ENCODE assay signal across 26 cellular contexts in genomic region chr6:154596701-154597100, GRCh38.
"Had no signal": no experiment of that assay in that cellular context is flagged by ENCODE, and none has a peak within 500 bp of the region (broad histone marks: within the 10 kb centered on the region; RNA-seq: fewer than 3 reads in every experiment).

No MANE protein-coding gene starts in this region.

- H3K4me1 Mint-ChIP-seq: activated CD4-positive, alpha-beta memory T cell treated with anti-CD3 and anti-CD28 coated beads, Interleukin-2, amount 10 ng/mL, durations not matched to agents 7 days and 5 days; activated CD4-positive, alpha-beta T cell treated with anti-CD3 and anti-CD28 coated beads, Interleukin-2, amount 10 ng/mL, durations not matched to agents 7 days and 5 days; activated T-helper 17 cell treated with anti-CD3 and anti-CD28 coated beads, Interleukin-2, amount 50 U/mL, for 72 hours; natural killer cell had no signal

- DNase-seq: activated CD4-positive, alpha-beta memory T cell treated with anti-CD3 and anti-CD28 coated beads, Interleukin-2, amount 10 ng/mL, durations not matched to agents 7 days and 5 days; activated CD4-positive, alpha-beta T cell treated with anti-CD3 and anti-CD28 coated beads, Interleukin-2, amount 10 ng/mL, durations not matched to agents 7 days and 5 days; activated CD4-positive, CD25-positive, alpha-beta regulatory T cell treated with anti-CD3 and anti-CD28 coated beads, Interleukin-2, amount 50 U/mL, for 72 hours; activated T-cell treated with anti-CD3 and anti-CD28 coated beads, Interleukin-2, amount 50 U/mL, for 4 hours; aorta; body of pancreas; dorsolateral prefrontal cortex; effector memory CD4-positive, alpha-beta T cell; hippocampal formation; kidney; lower lobe of right lung; mesenchymal stem cell; natural killer cell; posterior cingulate gyrus; small intestine; stimulated activated CD4-positive, alpha-beta T cell treated with anti-CD3 and anti-CD28 coated beads, Interleukin-1b, Interleukin-23, amount 100 ng/mL, for 48 hours; stimulated activated CD4-positive, alpha-beta T cell treated with anti-CD3 and anti-CD28 coated beads, Interleukin-4, amount 100 ng/mL, for 4 hours; stimulated activated CD8-positive, alpha-beta memory T cell treated with anti-CD3 and anti-CD28 coated beads, Interleukin-4, amount 100 ng/mL, for 48 hours; stimulated activated naive CD8-positive, alpha-beta T cell treated with anti-CD3 and anti-CD28 coated beads, Interleukin-15, amount 100 ng/mL, for 72 hours; substantia nigra; upper lobe of left lung had no signal

- H3K27ac ChIP-seq: body of pancreas, coronary artery, lower lobe of right lung, upper lobe of left lung had no signal

- H3K27me3 Mint-ChIP-seq: activated CD4-positive, alpha-beta memory T cell treated with anti-CD3 and anti-CD28 coated beads, Interleukin-2, amount 10 ng/mL, durations not matched to agents 7 days and 5 days; activated CD4-positive, alpha-beta T cell treated with anti-CD3 and anti-CD28 coated beads, Interleukin-2, amount 10 ng/mL, durations not matched to agents 7 days and 5 days; activated naive CD8-positive, alpha-beta T cell; stimulated activated memory B cell treated with anti-CD40 and anti-IgM and Interleukin-4, amounts not matched to agents 10 μg/mL and 1 μg/mL and 100 μg/mL, for 72 hours; stimulated activated naive CD8-positive, alpha-beta T cell treated with anti-CD3 and anti-CD28 coated beads, Interleukin-15, amount 100 ng/mL, for 72 hours had no signal

- H3K9me3 ChIP-seq: body of pancreas, lower lobe of right lung, upper lobe of left lung had no signal

- H3K9me3 Mint-ChIP-seq: activated CD4-positive, alpha-beta memory T cell treated with anti-CD3 and anti-CD28 coated beads, Interleukin-2, amount 10 ng/mL, durations not matched to agents 7 days and 5 days; activated CD4-positive, alpha-beta T cell treated with anti-CD3 and anti-CD28 coated beads, Interleukin-2, amount 10 ng/mL, durations not matched to agents 7 days and 5 days; activated T-cell treated with anti-CD3 and anti-CD28 coated beads, Interleukin-2, amount 50 U/mL, for 4 hours; activated T-helper 17 cell treated with anti-CD3 and anti-CD28 coated beads, Interleukin-2, amount 50 U/mL, for 72 hours; natural killer cell; stimulated activated memory B cell treated with anti-CD40 and anti-IgM and Interleukin-4, amounts not matched to agents 10 μg/mL and 1 μg/mL and 100 μg/mL, for 72 hours; stimulated activated naive CD8-positive, alpha-beta T cell treated with anti-CD3 and anti-CD28 coated beads, Interleukin-15, amount 100 ng/mL, for 72 hours had no signal

- H3K4me1 ChIP-seq: lower lobe of right lung, upper lobe of left lung had no signal

- H3K4me3 Mint-ChIP-seq: activated CD4-positive, alpha-beta memory T cell treated with anti-CD3 and anti-CD28 coated beads, Interleukin-2, amount 10 ng/mL, durations not matched to agents 7 days and 5 days; activated CD4-positive, alpha-beta T cell treated with anti-CD3 and anti-CD28 coated beads, Interleukin-2, amount 10 ng/mL, durations not matched to agents 7 days and 5 days; activated naive CD8-positive, alpha-beta T cell; activated T-cell treated with anti-CD3 and anti-CD28 coated beads, Interleukin-2, amount 50 U/mL, for 4 hours; activated T-helper 17 cell treated with anti-CD3 and anti-CD28 coated beads, Interleukin-2, amount 50 U/mL, for 72 hours; natural killer cell; stimulated activated memory B cell treated with anti-CD40 and anti-IgM and Interleukin-4, amounts not matched to agents 10 μg/mL and 1 μg/mL and 100 μg/mL, for 72 hours; stimulated activated naive CD8-positive, alpha-beta T cell treated with anti-CD3 and anti-CD28 coated beads, Interleukin-15, amount 100 ng/mL, for 72 hours had no signal

- H3K4me3 ChIP-seq: body of pancreas, coronary artery, dorsolateral prefrontal cortex, lower lobe of right lung, upper lobe of left lung had no signal

- H3K27me3 ChIP-seq: body of pancreas, dorsolateral prefrontal cortex, upper lobe of left lung had no signal

- H3K36me3 Mint-ChIP-seq: activated naive CD8-positive, alpha-beta T cell; natural killer cell; stimulated activated memory B cell treated with anti-CD40 and anti-IgM and Interleukin-4, amounts not matched to agents 10 μg/mL and 1 μg/mL and 100 μg/mL, for 72 hours had no signal

- ATAC-seq: activated T-cell treated with anti-CD3 and anti-CD28 coated beads, Interleukin-2, amount 50 U/mL, for 4 hours; activated T-helper 17 cell treated with anti-CD3 and anti-CD28 coated beads, Interleukin-2, amount 50 U/mL, for 72 hours; body of pancreas; lower lobe of right lung; natural killer cell; sciatic nerve; stimulated activated memory B cell treated with anti-CD40 and anti-IgM and Interleukin-4, amounts not matched to agents 10 μg/mL and 1 μg/mL and 100 μg/mL, for 72 hours; stimulated activated naive CD8-positive, alpha-beta T cell treated with anti-CD3 and anti-CD28 coated beads, Interleukin-15, amount 100 ng/mL, for 72 hours had no signal

- H3K36me3 ChIP-seq: lower lobe of right lung, upper lobe of left lung had no signal

- H3K27ac Mint-ChIP-seq: activated CD4-positive, alpha-beta memory T cell treated with anti-CD3 and anti-CD28 coated beads, Interleukin-2, amount 10 ng/mL, durations not matched to agents 7 days and 5 days; activated CD4-positive, alpha-beta T cell treated with anti-CD3 and anti-CD28 coated beads, Interleukin-2, amount 10 ng/mL, durations not matched to agents 7 days and 5 days; activated naive CD8-positive, alpha-beta T cell; activated T-helper 17 cell treated with anti-CD3 and anti-CD28 coated beads, Interleukin-2, amount 50 U/mL, for 72 hours; natural killer cell; stimulated activated memory B cell treated with anti-CD40 and anti-IgM and Interleukin-4, amounts not matched to agents 10 μg/mL and 1 μg/mL and 100 μg/mL, for 72 hours; stimulated activated naive CD8-positive, alpha-beta T cell treated with anti-CD3 and anti-CD28 coated beads, Interleukin-15, amount 100 ng/mL, for 72 hours had no signal
